In genomic region chr17:21061971-21062526, GRCh38 we compare ENCODE assay signal across 12 cellular contexts. TPM values are rescaled to one million over a fixed set of nuclear protein-coding genes. Genes with fewer than 3 reads are reported as not detected.
DNase-seq lines count a peak whose midpoint lies in the region; ATAC-seq and TF ChIP-seq lines count a peak whose summit lies in the region.
"Had no signal": no experiment of that assay in that cellular context is flagged by ENCODE, and none has a peak within 500 bp of the region (broad histone marks: within the 10 kb centered on the region; RNA-seq: fewer than 3 reads in every experiment).

No MANE protein-coding gene starts in this region.

- no peak for TF ChIP-seq EP300 in transverse colon (IDR thresholded peaks at IDR 0.05; ENCODE audit: low read depth)

- WGBS in transverse colon (ENCODE audit: low coverage in 1 of 2), 2 donors, result 41 to 64% methylated on average over 3 to 7 of the region's 7 CpGs

- H3K9me3 ChIP-seq in transverse colon, result no peaks in the 10 kb centered on the region
- H3K9me3 ChIP-seq: breast epithelium had no signal

- H3K27ac ChIP-seq in transverse colon, result no peak overlapping the region
- H3K27ac ChIP-seq: breast epithelium, hepatocyte had no signal

- no peak for TF ChIP-seq POLR2A in transverse colon (IDR thresholded peaks at IDR 0.05)

- no peaks in the 10 kb centered on the region for H3K9me3 Mint-ChIP-seq in activated T-cell treated with anti-CD3 and anti-CD28 coated beads, Interleukin-2, amount 50 U/mL, for 72 hours

- peak; percentile 12 for TF ChIP-seq CTCF in GM13977 (IDR thresholded peaks at IDR 0.05; ENCODE audit: extremely low read depth, insufficient read depth, missing control alignments)
- peak; percentile 12 for TF ChIP-seq CTCF in epithelial cell of proximal tubule (conservative IDR thresholded peaks at IDR 0.05; ENCODE audit: low read depth, low read length)
- no peak for TF ChIP-seq CTCF in transverse colon (IDR thresholded peaks at IDR 0.05)

- in situ Hi-C loops in GM13977 (cut with MboI; ENCODE audit: low pct_unique_long_range_greater_than_20kb, low sequenced_read_pairs, unreplicated experiment), result no loop called here
- in situ Hi-C loops in transverse colon (cut with MboI; ENCODE audit: low pct_ligation_motif_present in 1 of 4, low pct_unique_long_range_greater_than_20kb in 1 of 4, low sequenced_read_pairs in 3 of 4), result no loop called here

- H3K27me3 ChIP-seq in transverse colon, result no peaks in the 10 kb centered on the region
- H3K27me3 ChIP-seq: breast epithelium, hepatocyte had no signal

- no peaks in the 10 kb centered on the region for H3K4me1 ChIP-seq in transverse colon
- H3K4me1 ChIP-seq: breast epithelium had no signal

- no peaks in the 10 kb centered on the region for H3K27me3 Mint-ChIP-seq in activated T-cell treated with anti-CD3 and anti-CD28 coated beads, Interleukin-2, amount 50 U/mL, for 72 hours (ENCODE audit: low read depth)

- DNase-seq in GM13977 (ENCODE audit: low spot score) (peak; percentile 53), epithelial cell of proximal tubule (ENCODE audit: low read depth) (no peak), NCI-H1105 treated with DMSO at 0.1 percent for 48 hours (lab: John Stamatoyannopoulos, UW) (no peak), transverse colon (no peak), GOT3 (lab: John Stamatoyannopoulos, UW) (no peak)
- no peak for DNase-seq in activated T-cell treated with anti-CD3 and anti-CD28 coated beads, Interleukin-2, amount 50 U/mL, for 72 hours
- DNase-seq: SHP77; stimulated activated CD4-positive, alpha-beta T cell treated with anti-CD3 and anti-CD28 coated beads, Interleukin-4, amount 100 ng/mL, for 1 hour had no signal

- no peak overlapping the region for H3K27ac Mint-ChIP-seq in activated T-cell treated with anti-CD3 and anti-CD28 coated beads, Interleukin-2, amount 50 U/mL, for 72 hours

- no peaks in the 10 kb centered on the region for H3K36me3 Mint-ChIP-seq in activated T-cell treated with anti-CD3 and anti-CD28 coated beads, Interleukin-2, amount 50 U/mL, for 72 hours (ENCODE audit: insufficient read depth in 2 of 2)

- intact Hi-C loops in transverse colon (cut with DNase I; ENCODE audit: low total_unique reads), result no loop called here

- ATAC-seq in GM21423 (IDR thresholded peaks at IDR 0.05; ENCODE audit: unreplicated experiment), result peak; percentile 63
- peak; percentile 87 for ATAC-seq in HG03139 (IDR thresholded peaks at IDR 0.05; ENCODE audit: unreplicated experiment)
- ATAC-seq in activated T-cell treated with anti-CD3 and anti-CD28 coated beads, Interleukin-2, amount 50 U/mL, for 72 hours (replicated peaks in 1 of 2), result no peak

- H3K4me3 Mint-ChIP-seq in activated T-cell treated with anti-CD3 and anti-CD28 coated beads, Interleukin-2, amount 50 U/mL, for 72 hours, result no peak overlapping the region

- no peaks in the 10 kb centered on the region for H3K4me1 Mint-ChIP-seq in activated T-cell treated with anti-CD3 and anti-CD28 coated beads, Interleukin-2, amount 50 U/mL, for 72 hours (ENCODE audit: low read depth)

- no peaks in the 10 kb centered on the region for H3K36me3 ChIP-seq in transverse colon
- H3K36me3 ChIP-seq: breast epithelium had no signal

- H3K4me3 ChIP-seq in epithelial cell of proximal tubule (ENCODE audit: low read depth, low read length), result no peak overlapping the region
- no peak overlapping the region for H3K4me3 ChIP-seq in transverse colon
- H3K4me3 ChIP-seq: breast epithelium, hepatocyte had no signal

RNA-seq across cellular contexts. Expression of gene USP22, which starts 19.2 kb away (rescaled TPM):
- 158 and 170 TPM in 2 replicates for total RNA-seq in epithelial cell of proximal tubule
- total RNA-seq in activated T-cell treated with anti-CD3 and anti-CD28 coated beads, Interleukin-2, amount 50 U/mL, for 72 hours, result 100 to 1,000 TPM; 175 to 195 TPM
- total RNA-seq in transverse colon, result 100 to 1,000 TPM in 2 of 4 donors, 10 to 100 TPM in 2; 95.5 to 123 (median 108) TPM

Comparison
In these comparisons a context has a peak if more than half of its experiments do, and no peak if none do; other contexts are left out.
1. CTCF ChIP-seq: peak in GM13977 (single experiment) and epithelial cell of proximal tubule (single experiment); none in transverse colon (0 of 5).
2. ATAC-seq: peak in GM21423 (single experiment) and HG03139 (single experiment); none in activated T-cell treated with anti-CD3 and anti-CD28 coated beads, Interleukin-2, amount 50 U/mL, for 72 hours (0 of 2).